24 cellular contexts compared by ENCODE assay signal in genomic region chr3:44067431-44067830, GRCh38.
"Had no signal": no experiment of that assay in that cellular context is flagged by ENCODE, and none has a peak within 500 bp of the region (broad histone marks: within the 10 kb centered on the region; RNA-seq: fewer than 3 reads in every experiment).

No MANE protein-coding gene starts in this region.

- H3K36me3 ChIP-seq: heart right ventricle, lower lobe of right lung, neutrophil, prostate gland, right atrium auricular region, suprapubic skin had no signal

- H3K4me3 ChIP-seq: dorsolateral prefrontal cortex, heart right ventricle, lower lobe of right lung, prostate gland, right atrium auricular region, smooth muscle cell, suprapubic skin had no signal

- H3K27ac Mint-ChIP-seq: endodermal cell; natural killer cell; stimulated activated naive CD8-positive, alpha-beta T cell treated with anti-CD3 and anti-CD28 coated beads, Interleukin-15, amount 100 ng/mL, for 72 hours had no signal

- H3K4me2 ChIP-seq: smooth muscle cell had no signal

- H3K9me3 ChIP-seq: heart right ventricle, lower lobe of right lung, neutrophil, prostate gland, right atrium auricular region, suprapubic skin had no signal

- H3K27ac ChIP-seq: dorsolateral prefrontal cortex, epithelial cell of prostate, heart right ventricle, lower lobe of right lung, neutrophil, parathyroid adenoma, prostate gland, right atrium auricular region, suprapubic skin had no signal

- DNase-seq: dorsolateral prefrontal cortex; effector CD8-positive, alpha-beta T cell; endodermal cell; glutamatergic neuron; heart right ventricle; hippocampal formation; kidney glomerular epithelial cell; left ventricle myocardium superior; lower lobe of right lung; natural killer cell; stimulated activated CD4-positive, alpha-beta T cell treated with anti-CD3 and anti-CD28 coated beads, Interleukin-12 subunit alpha, Interleukin-12 subunit beta, amount 100 ng/mL, for 4 hours; stimulated activated CD4-positive, alpha-beta T cell treated with anti-CD3 and anti-CD28 coated beads, Interleukin-1b, Interleukin-23, amount 100 ng/mL, for 48 hours; stimulated activated CD4-positive, alpha-beta T cell treated with anti-CD3 and anti-CD28 coated beads, Interleukin-4, amount 100 ng/mL, for 1 hour; stimulated activated CD8-positive, alpha-beta memory T cell treated with anti-CD3 and anti-CD28 coated beads, Interleukin-4, amount 100 ng/mL, for 48 hours; stimulated activated naive CD4-positive, alpha-beta T cell; stimulated activated naive CD8-positive, alpha-beta T cell treated with anti-CD3 and anti-CD28 coated beads, Interleukin-15, amount 100 ng/mL, for 72 hours; trophoblast cell had no signal

- H3K27me3 ChIP-seq: right atrium auricular region, suprapubic skin had no signal

- H3K36me3 Mint-ChIP-seq: natural killer cell had no signal

- H3K9me3 Mint-ChIP-seq: endodermal cell; natural killer cell; stimulated activated naive CD8-positive, alpha-beta T cell treated with anti-CD3 and anti-CD28 coated beads, Interleukin-15, amount 100 ng/mL, for 72 hours had no signal

- H3K4me1 Mint-ChIP-seq: natural killer cell; stimulated activated naive CD8-positive, alpha-beta T cell treated with anti-CD3 and anti-CD28 coated beads, Interleukin-15, amount 100 ng/mL, for 72 hours had no signal

- H3K4me3 Mint-ChIP-seq: endodermal cell; natural killer cell; stimulated activated naive CD8-positive, alpha-beta T cell treated with anti-CD3 and anti-CD28 coated beads, Interleukin-15, amount 100 ng/mL, for 72 hours had no signal

- H2AFZ ChIP-seq: parathyroid adenoma had no signal

- H3K4me1 ChIP-seq: lower lobe of right lung, prostate gland, right atrium auricular region, suprapubic skin had no signal

- H3K9ac ChIP-seq: parathyroid adenoma had no signal
